1 cellular context compared by ENCODE assay signal in genomic region chr5:75668988-75669760, GRCh38.
TF ChIP-seq lines count a peak whose summit lies in the region.

No MANE protein-coding gene starts in this region.

TF ChIP-seq in GM12878, 131 proteins besides CTCF, POLR2A, EP300 and RAD21 (continued from another document and continues in another):
- TF ChIP-seq, protein P1, sequence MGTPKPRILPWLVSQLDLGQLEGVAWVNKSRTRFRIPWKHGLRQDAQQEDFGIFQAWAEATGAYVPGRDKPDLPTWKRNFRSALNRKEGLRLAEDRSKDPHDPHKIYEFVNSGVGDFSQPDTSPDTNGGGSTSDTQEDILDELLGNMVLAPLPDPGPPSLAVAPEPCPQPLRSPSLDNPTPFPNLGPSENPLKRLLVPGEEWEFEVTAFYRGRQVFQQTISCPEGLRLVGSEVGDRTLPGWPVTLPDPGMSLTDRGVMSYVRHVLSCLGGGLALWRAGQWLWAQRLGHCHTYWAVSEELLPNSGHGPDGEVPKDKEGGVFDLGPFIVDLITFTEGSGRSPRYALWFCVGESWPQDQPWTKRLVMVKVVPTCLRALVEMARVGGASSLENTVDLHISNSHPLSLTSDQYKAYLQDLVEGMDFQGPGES (IDR thresholded peaks at IDR 0.05): no peak
- TF ChIP-seq REST (IDR thresholded peaks at IDR 0.05; ENCODE audit: low read depth, low read length) (no peak), GATAD2B (conservative IDR thresholded peaks at IDR 0.05; ENCODE audit: low read depth) (no peak), NFIC (IDR thresholded peaks at IDR 0.05; ENCODE audit: low read depth, low read length) (peak; percentile 78), HDGF (IDR thresholded peaks at IDR 0.05) (no peak), BRCA1 (IDR thresholded peaks at IDR 0.05; ENCODE audit: low read depth, low read length) (no peak), YY1 (IDR thresholded peaks at IDR 0.05; ENCODE audit: low read depth, low read length) (peak; percentile 90), MYB (IDR thresholded peaks at IDR 0.05; ENCODE audit: borderline replicate concordance, low read depth, low read length) (no peak), SP1 (IDR thresholded peaks at IDR 0.05; ENCODE audit: low read depth, low read length) (peak; percentile 39), RFX5 (IDR thresholded peaks at IDR 0.05; ENCODE audit: low read depth, low read length) (no peak), RELA (IDR thresholded peaks at IDR 0.05; ENCODE audit: borderline replicate concordance, partially characterized antibody) (no peak), ZNF24 (IDR thresholded peaks at IDR 0.05) (no peak), ZBED1 (IDR thresholded peaks at IDR 0.05; ENCODE audit: borderline replicate concordance) (no peak), CHD2 (IDR thresholded peaks at IDR 0.05; ENCODE audit: borderline replicate concordance, low read depth, low read length) (no peak), SIN3A (IDR thresholded peaks at IDR 0.05; ENCODE audit: low read depth, low read length) (no peak), CEBPB (IDR thresholded peaks at IDR 0.05; ENCODE audit: borderline replicate concordance in 1 of 2, low read depth in 2 of 2, low read length in 2 of 2) (no peak), ZNF274 (IDR thresholded peaks at IDR 0.05; ENCODE audit: insufficient read depth, insufficient read length) (no peak), KDM1A (IDR thresholded peaks at IDR 0.05; ENCODE audit: borderline replicate concordance) (no peak), NR2F1 (conservative IDR thresholded peaks at IDR 0.05) (peak; percentile 24; the same call in 1 of the 2 replicates), KAT2A (conservative IDR thresholded peaks at IDR 0.05; ENCODE audit: control insufficient read depth, low read depth, low read length) (no peak), CHD1 (IDR thresholded peaks at IDR 0.05; ENCODE audit: low read depth, low read length) (no peak), ASH2L (IDR thresholded peaks at IDR 0.05; ENCODE audit: borderline replicate concordance, low read depth) (no peak), WRNIP1 (IDR thresholded peaks at IDR 0.05; ENCODE audit: borderline replicate concordance, low read depth, low read length) (no peak), NBN (IDR thresholded peaks at IDR 0.05) (peak; percentile 46; the same call in 1 of the 2 replicates), HDAC2 (IDR thresholded peaks at IDR 0.05) (no peak), FOS (IDR thresholded peaks at IDR 0.05; ENCODE audit: borderline replicate concordance, extremely low read depth, insufficient read length) (no peak), JUND (IDR thresholded peaks at IDR 0.05; ENCODE audit: low read depth, low read length) (no peak), POU2F2 (IDR thresholded peaks at IDR 0.05; ENCODE audit: borderline replicate concordance, low read depth, low read length) (no peak), CHD4 (IDR thresholded peaks at IDR 0.05) (no peak), POLR2AphosphoS2 (IDR thresholded peaks at IDR 0.05; ENCODE audit: low read depth, low read length) (no peak), ZNF217 (IDR thresholded peaks at IDR 0.05) (0 out of 2 replicates have a peak, but pooled peaks have one; percentile 60), CBFB (IDR thresholded peaks at IDR 0.05; ENCODE audit: low read depth) (peak; percentile 20; the same call in 1 of the 2 replicates), PML (IDR thresholded peaks at IDR 0.05; ENCODE audit: low read length) (no peak), PAX5 (IDR thresholded peaks at IDR 0.05; ENCODE audit: borderline replicate concordance, low read depth, low read length) (0 out of 2 replicates have a peak, but pooled peaks have one; percentile 39), GABPA (IDR thresholded peaks at IDR 0.05; ENCODE audit: low read depth) (peak; percentile 76), SMAD1 (IDR thresholded peaks at IDR 0.05; ENCODE audit: low read depth, partially characterized antibody) (peak; percentile 35), SIX5 (IDR thresholded peaks at IDR 0.05; ENCODE audit: low read depth, low read length, severe bottlenecking) (no peak), USF1 (IDR thresholded peaks at IDR 0.05; ENCODE audit: borderline replicate concordance, extremely low read length, insufficient read depth, low read depth, low read length) (no peak), SMARCA5 (IDR thresholded peaks at IDR 0.05) (peak; percentile 79), KLF5 (IDR thresholded peaks at IDR 0.05; ENCODE audit: partially characterized antibody) (peak; percentile 27), MYC (IDR thresholded peaks at IDR 0.05; ENCODE audit: insufficient read depth, insufficient read length, insufficient replicate concordance, low read length, severe bottlenecking) (no peak), LARP7 (IDR thresholded peaks at IDR 0.05) (peak; percentile 36; the same call in 1 of the 2 replicates), BCL11A (IDR thresholded peaks at IDR 0.05; ENCODE audit: low read depth, low read length) (no peak), SMAD5 (IDR thresholded peaks at IDR 0.05; ENCODE audit: low read depth) (0 out of 2 replicates have a peak, but pooled peaks have one; percentile 21), TCF7 (IDR thresholded peaks at IDR 0.05; ENCODE audit: borderline replicate concordance) (peak; percentile 41; the same call in 1 of the 2 replicates), IKZF1 (conservative IDR thresholded peaks at IDR 0.05) (peak; percentile 66), ZNF207 (IDR thresholded peaks at IDR 0.05; ENCODE audit: borderline replicate concordance) (no peak), EZH2 (IDR thresholded peaks at IDR 0.05; ENCODE audit: borderline replicate concordance, control insufficient read depth, low read depth, low read length) (no peak), MXI1 (IDR thresholded peaks at IDR 0.05; ENCODE audit: low read depth, low read length) (peak; percentile 61; the same call in 1 of the 2 replicates), TAF1 (IDR thresholded peaks at IDR 0.05; ENCODE audit: borderline replicate concordance, low read depth, low read length) (peak; percentile 79; the same call in 1 of the 2 replicates), IRF4 (IDR thresholded peaks at IDR 0.05; ENCODE audit: low read depth, low read length) (peak; percentile 84), CBX5 (IDR thresholded peaks at IDR 0.05; ENCODE audit: low read depth) (peak; percentile 65; the same call in 1 of the 2 replicates), JUNB (IDR thresholded peaks at IDR 0.05) (peak; percentile 87), RCOR1 (conservative IDR thresholded peaks at IDR 0.05; ENCODE audit: low read depth, low read length) (0 out of 2 replicates have a peak, but pooled peaks have one; percentile 29), YBX1 (IDR thresholded peaks at IDR 0.05) (no peak), EED (IDR thresholded peaks at IDR 0.05; ENCODE audit: low read depth) (peak; percentile 75), RUNX3 (IDR thresholded peaks at IDR 0.05; ENCODE audit: low read length) (peak; percentile 57), PRDM15 (CRISPR knock-in tag; IDR thresholded peaks at IDR 0.05) (no peak), DPF2 (IDR thresholded peaks at IDR 0.05) (no peak)
- TF ChIP-seq, protein P2, sequence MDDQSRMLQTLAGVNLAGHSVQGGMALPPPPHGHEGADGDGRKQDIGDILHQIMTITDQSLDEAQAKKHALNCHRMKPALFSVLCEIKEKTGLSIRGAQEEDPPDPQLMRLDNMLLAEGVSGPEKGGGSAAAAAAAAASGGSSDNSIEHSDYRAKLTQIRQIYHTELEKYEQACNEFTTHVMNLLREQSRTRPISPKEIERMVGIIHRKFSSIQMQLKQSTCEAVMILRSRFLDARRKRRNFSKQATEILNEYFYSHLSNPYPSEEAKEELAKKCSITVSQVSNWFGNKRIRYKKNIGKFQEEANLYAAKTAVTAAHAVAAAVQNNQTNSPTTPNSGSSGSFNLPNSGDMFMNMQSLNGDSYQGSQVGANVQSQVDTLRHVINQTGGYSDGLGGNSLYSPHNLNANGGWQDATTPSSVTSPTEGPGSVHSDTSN (IDR thresholded peaks at IDR 0.05; ENCODE audit: insufficient replicate concordance, low read depth, low read length): no peak
- TF ChIP-seq, protein P3, sequence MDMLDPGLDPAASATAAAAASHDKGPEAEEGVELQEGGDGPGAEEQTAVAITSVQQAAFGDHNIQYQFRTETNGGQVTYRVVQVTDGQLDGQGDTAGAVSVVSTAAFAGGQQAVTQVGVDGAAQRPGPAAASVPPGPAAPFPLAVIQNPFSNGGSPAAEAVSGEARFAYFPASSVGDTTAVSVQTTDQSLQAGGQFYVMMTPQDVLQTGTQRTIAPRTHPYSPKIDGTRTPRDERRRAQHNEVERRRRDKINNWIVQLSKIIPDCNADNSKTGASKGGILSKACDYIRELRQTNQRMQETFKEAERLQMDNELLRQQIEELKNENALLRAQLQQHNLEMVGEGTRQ (IDR thresholded peaks at IDR 0.05; ENCODE audit: borderline replicate concordance, low read depth, low read length): no peak
- TF ChIP-seq, protein P4, sequence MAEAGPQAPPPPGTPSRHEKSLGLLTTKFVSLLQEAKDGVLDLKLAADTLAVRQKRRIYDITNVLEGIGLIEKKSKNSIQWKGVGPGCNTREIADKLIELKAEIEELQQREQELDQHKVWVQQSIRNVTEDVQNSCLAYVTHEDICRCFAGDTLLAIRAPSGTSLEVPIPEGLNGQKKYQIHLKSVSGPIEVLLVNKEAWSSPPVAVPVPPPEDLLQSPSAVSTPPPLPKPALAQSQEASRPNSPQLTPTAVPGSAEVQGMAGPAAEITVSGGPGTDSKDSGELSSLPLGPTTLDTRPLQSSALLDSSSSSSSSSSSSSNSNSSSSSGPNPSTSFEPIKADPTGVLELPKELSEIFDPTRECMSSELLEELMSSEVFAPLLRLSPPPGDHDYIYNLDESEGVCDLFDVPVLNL (IDR thresholded peaks at IDR 0.05; ENCODE audit: low read depth, low read length): no peak
- TF ChIP-seq, protein P5, sequence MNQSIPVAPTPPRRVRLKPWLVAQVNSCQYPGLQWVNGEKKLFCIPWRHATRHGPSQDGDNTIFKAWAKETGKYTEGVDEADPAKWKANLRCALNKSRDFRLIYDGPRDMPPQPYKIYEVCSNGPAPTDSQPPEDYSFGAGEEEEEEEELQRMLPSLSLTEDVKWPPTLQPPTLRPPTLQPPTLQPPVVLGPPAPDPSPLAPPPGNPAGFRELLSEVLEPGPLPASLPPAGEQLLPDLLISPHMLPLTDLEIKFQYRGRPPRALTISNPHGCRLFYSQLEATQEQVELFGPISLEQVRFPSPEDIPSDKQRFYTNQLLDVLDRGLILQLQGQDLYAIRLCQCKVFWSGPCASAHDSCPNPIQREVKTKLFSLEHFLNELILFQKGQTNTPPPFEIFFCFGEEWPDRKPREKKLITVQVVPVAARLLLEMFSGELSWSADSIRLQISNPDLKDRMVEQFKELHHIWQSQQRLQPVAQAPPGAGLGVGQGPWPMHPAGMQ (IDR thresholded peaks at IDR 0.05; ENCODE audit: borderline replicate concordance): no peak
